ENCODE assay signal across 8 cellular contexts in the genomic region with DNA sequence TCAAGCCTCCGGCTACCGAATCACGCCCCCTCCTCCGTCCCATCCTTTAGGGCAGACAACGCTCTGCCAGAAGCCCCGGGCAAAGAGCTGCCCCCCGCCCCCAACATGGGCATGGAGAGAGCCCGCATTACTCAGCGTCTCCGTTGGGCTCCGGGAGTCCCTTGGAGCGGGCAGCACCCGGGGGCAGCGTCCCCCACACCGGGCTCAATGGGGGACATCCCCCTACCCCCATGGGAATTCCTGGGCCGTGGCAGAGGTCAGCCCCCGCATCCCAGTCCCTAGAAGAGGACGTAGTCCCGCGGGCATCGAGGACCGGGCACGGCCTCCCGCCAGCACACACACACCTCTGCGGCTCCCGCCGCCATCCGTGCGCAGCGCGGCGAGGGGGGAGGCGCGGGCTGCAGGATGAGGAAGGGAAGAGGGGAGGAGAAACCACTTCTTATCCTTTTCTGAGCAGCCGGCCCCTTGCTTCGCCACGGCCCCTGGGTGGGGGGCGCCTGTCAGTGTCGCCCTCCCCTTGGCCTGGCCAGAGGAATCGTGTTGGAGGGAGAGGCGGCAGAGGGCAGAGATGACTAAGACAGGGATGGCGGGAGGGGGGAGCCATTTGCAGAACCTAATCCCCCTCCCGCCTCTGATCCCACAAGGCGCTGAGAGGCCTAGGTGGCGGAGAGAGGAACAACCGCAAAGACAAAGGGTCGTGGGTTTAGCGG. TPM values are rescaled to one million over a fixed set of nuclear protein-coding genes. Genes with fewer than 3 reads are reported as not detected.
DNase-seq lines count a peak whose midpoint lies in the region; ATAC-seq, FAIRE-seq and TF ChIP-seq lines count a peak whose summit lies in the region.

No MANE protein-coding gene starts in this region.

- H3K27ac ChIP-seq in A673 (ENCODE audit: low read depth, low read length, poor library complexity, severe bottlenecking), result no peak overlapping the region
- no peak overlapping the region for H3K27ac ChIP-seq in astrocyte (ENCODE audit: low read depth, low read length)
- H3K27ac ChIP-seq in iPS-18a (ENCODE audit: low read length), result no peak overlapping the region
- H3K27ac ChIP-seq in smooth muscle cell (ENCODE audit: low read depth), result peak overlapping the region; percentile 23

- no peak for FAIRE-seq in astrocyte (lab: Jason Lieb, UNC)

- DNase-seq in A673 (ENCODE audit: low spot score) (no peak), G401 (ENCODE audit: low spot score) (peak; percentile 72), NCI-H510A (lab: John Stamatoyannopoulos, UW) (peak; percentile 64), astrocyte (ENCODE audit: low read depth) (no peak), smooth muscle cell (lab: John Stamatoyannopoulos, UW; ENCODE audit: unreplicated experiment) (peak; percentile 61), NCI-H226 (no peak)

- BruUV-seq in A673 (replicated peaks; lab: Mats Ljungman, UMichigan), result no TSS peak

- in situ Hi-C loops in G401 (cut with HindIII; ENCODE audit: low sequenced_read_pairs), result no loop called here

- no peak overlapping the region for H3K27ac Mint-ChIP-seq in astrocyte (ENCODE audit: unreplicated experiment)

- H3K36me3 ChIP-seq in A673 (ENCODE audit: insufficient read depth, low read length, poor library complexity, severe bottlenecking) (no peaks in the 10 kb centered on the region), astrocyte (ENCODE audit: insufficient read depth, low read length) (no peaks in the 10 kb centered on the region), iPS-18a (ENCODE audit: control insufficient read depth, low read depth, low read length) (no peaks in the 10 kb centered on the region), smooth muscle cell (ENCODE audit: low read depth) (no peaks in the 10 kb centered on the region)

- peaks cover 2% of the 10 kb centered on the region for H3K36me3 Mint-ChIP-seq in astrocyte (ENCODE audit: low read depth, unreplicated experiment)

- intact Hi-C loops in A673 (cut with micrococcal nuclease; ENCODE audit: unreplicated experiment), result no loop called here

- 1% methylated on average over 48 of the region's 48 CpGs for WGBS in smooth muscle cell (ENCODE audit: low lambda C conversion rate)

- H3K9me3 Mint-ChIP-seq in astrocyte (ENCODE audit: unreplicated experiment), result no peaks in the 10 kb centered on the region

- H2AFZ ChIP-seq in astrocyte (ENCODE audit: low read depth, low read length), result peak overlapping the region; percentile 89
- peak overlapping the region; percentile 64 for H2AFZ ChIP-seq in smooth muscle cell (ENCODE audit: low read depth)

- CTCF ChIA-PET in A673 (lab: Charles Lee), result no interaction called here

- peaks cover 25% of the 10 kb centered on the region for H3K4me1 Mint-ChIP-seq in astrocyte (ENCODE audit: low read depth, unreplicated experiment)

- H3K4me1 ChIP-seq in A673 (ENCODE audit: insufficient read depth, low read length, poor library complexity, severe bottlenecking) (peaks cover 3% of the 10 kb centered on the region), astrocyte (ENCODE audit: insufficient read depth, low read length) (peaks cover 21% of the 10 kb centered on the region), iPS-18a (ENCODE audit: control insufficient read depth, low read depth, low read length) (peaks cover 14% of the 10 kb centered on the region), smooth muscle cell (ENCODE audit: low read depth) (peaks cover 14% of the 10 kb centered on the region)

- peak overlapping the region; percentile 83 for H3K4me3 Mint-ChIP-seq in astrocyte (ENCODE audit: unreplicated experiment)

- H3K27me3 ChIP-seq in A673 (replicated peaks; ENCODE audit: insufficient read depth, low read depth, low read length, poor library complexity), result no peaks in the 10 kb centered on the region
- H3K27me3 ChIP-seq in astrocyte (ENCODE audit: insufficient read depth, low read length), result no peaks in the 10 kb centered on the region
- H3K27me3 ChIP-seq in iPS-18a (ENCODE audit: control insufficient read depth, insufficient read depth, low read length), result no peaks in the 10 kb centered on the region
- H3K27me3 ChIP-seq in smooth muscle cell (ENCODE audit: low read depth), result no peaks in the 10 kb centered on the region

- H3K79me2 ChIP-seq in astrocyte (ENCODE audit: insufficient read depth, low read length) (peaks cover 8% of the 10 kb centered on the region), smooth muscle cell (ENCODE audit: low read depth) (peaks cover 5% of the 10 kb centered on the region)

- H3K4me3 ChIP-seq in A673 (ENCODE audit: low read depth, low read length, poor library complexity, severe bottlenecking) (peak overlapping the region; percentile 64), astrocyte (ENCODE audit: insufficient read depth, low read depth, low read length) (peak overlapping the region; percentile 73), iPS-18a (ENCODE audit: low read length) (peak overlapping the region; percentile 85), smooth muscle cell (peak overlapping the region; percentile 89)

- H3K9me3 ChIP-seq in A673 (ENCODE audit: low read depth, low read length, poor library complexity, severe bottlenecking) (no peaks in the 10 kb centered on the region), astrocyte (ENCODE audit: insufficient read depth, low read depth, low read length) (no peaks in the 10 kb centered on the region), iPS-18a (ENCODE audit: control insufficient read depth, low read depth, low read length) (no peaks in the 10 kb centered on the region), smooth muscle cell (replicated peaks; ENCODE audit: low read depth) (no peaks in the 10 kb centered on the region)

- H4K20me1 ChIP-seq in astrocyte (ENCODE audit: insufficient read depth, low read length) (peaks cover 12% of the 10 kb centered on the region), smooth muscle cell (ENCODE audit: low read depth) (peaks cover 33% of the 10 kb centered on the region)

- ATAC-seq in GM21515 (IDR thresholded peaks at IDR 0.05; ENCODE audit: unreplicated experiment), result no peak

- no peaks in the 10 kb centered on the region for H3K27me3 Mint-ChIP-seq in astrocyte (ENCODE audit: low read depth, unreplicated experiment)

- POLR2A ChIA-PET in A673 (lab: Charles Lee; ENCODE audit: low non-redundant PET), result no interaction called here

- TF ChIP-seq CTCF in A673 (conservative IDR thresholded peaks at IDR 0.05; ENCODE audit: low read depth, low read length), result no peak
- TF ChIP-seq CTCF in astrocyte (IDR thresholded peaks at IDR 0.05; ENCODE audit: insufficient read depth, low read depth, low read length), result no peak
- no peak for TF ChIP-seq CTCF in smooth muscle cell (IDR thresholded peaks at IDR 0.05; ENCODE audit: borderline replicate concordance, insufficient read depth, poor library complexity, severe bottlenecking)

- H3K9ac ChIP-seq in astrocyte (ENCODE audit: low read length) (peak overlapping the region; percentile 72), iPS-18a (ENCODE audit: low read length) (peak overlapping the region; percentile 72), smooth muscle cell (ENCODE audit: low read depth) (peak overlapping the region; percentile 21)

- H3F3A ChIP-seq in smooth muscle cell (ENCODE audit: low read depth), result peaks cover 8% of the 10 kb centered on the region

- peak overlapping the region; percentile 97 for H3K4me2 ChIP-seq in astrocyte (ENCODE audit: low read length)
- peak overlapping the region; percentile 92 for H3K4me2 ChIP-seq in smooth muscle cell

RNA-seq across cellular contexts. Expression of a gene that starts 0.8 kb away (rescaled TPM):
- total RNA-seq in A673 (2021), result 7.6 and 11.8 TPM in 2 replicates
- total RNA-seq in G401 (2014; rRNA removed; shearing (Covaris generic)), result 5.5 and 6.1 TPM in 2 replicates
- 29.7 and 37.6 TPM in 2 replicates for total RNA-seq in astrocyte
- total RNA-seq in smooth muscle cell, result 25.3 and 29.7 TPM in 2 replicates
- 48.9 and 50.7 TPM in 2 replicates for polyA plus RNA-seq in smooth muscle cell

RNA-seq across cellular contexts. Expression of a gene that starts 12.6 kb away (rescaled TPM):
- total RNA-seq in A673 (2021) (158 and 161 TPM in 2 replicates), astrocyte (110 and 117 TPM in 2 replicates), smooth muscle cell (23.5 and 24.2 TPM in 2 replicates)
- 13.7 and 17.5 TPM in 2 replicates for total RNA-seq in G401 (2014; rRNA removed; shearing (Covaris generic))
- 81.1 and 84.0 TPM in 2 replicates for polyA plus RNA-seq in smooth muscle cell

RNA-seq across cellular contexts. Expression of a gene that starts 43.9 kb away (rescaled TPM):
- total RNA-seq in A673 (2021) (41.9 and 50.2 TPM in 2 replicates), astrocyte (47.3 and 56.6 TPM in 2 replicates), smooth muscle cell (209 and 229 TPM in 2 replicates)
- total RNA-seq in G401 (2014; rRNA removed; shearing (Covaris generic)), result 121 and 125 TPM in 2 replicates
- 119 and 133 TPM in 2 replicates for polyA plus RNA-seq in smooth muscle cell

RNA-seq across cellular contexts. Expression of a gene that starts 54.7 kb away (rescaled TPM):
- total RNA-seq in A673 (2021) (not detected in 2 replicates), astrocyte (not detected in 2 replicates), smooth muscle cell (not detected in 2 replicates)
- 13.5 TPM in 1 of 2 replicates, not detected in the other for total RNA-seq in G401 (2014; rRNA removed; shearing (Covaris generic))
- 0.38 TPM in 1 of 2 replicates, not detected in the other for polyA plus RNA-seq in smooth muscle cell

Comparison
In these comparisons a context has a peak if more than half of its experiments do, and no peak if none do; other contexts are left out.
1. DNase-seq: peak in G401 (single experiment), NCI-H510A (single experiment) and smooth muscle cell (single experiment); none in A673 (single experiment), astrocyte (single experiment) and NCI-H226 (single experiment).
2. H3K9ac ChIP-seq: peak in every context shown above with its lines; median percentile 72 in astrocyte; 72 in iPS-18a; 21 in smooth muscle cell.
3. Peak in every context shown above with its lines, with median percentiles within 50 percentile points of each other: H3K4me3 ChIP-seq.